Comparison of ENCODE assay signal across 20 cellular contexts in genomic region chr2:231696004-231696367, GRCh38. TPM values are rescaled to one million over a fixed set of nuclear protein-coding genes. Genes with fewer than 3 reads are reported as not detected.
DNase-seq lines count a peak whose midpoint lies in the region; ATAC-seq, FAIRE-seq and TF ChIP-seq lines count a peak whose summit lies in the region.
"Had no signal": no experiment of that assay in that cellular context is flagged by ENCODE, and none has a peak within 500 bp of the region (broad histone marks: within the 10 kb centered on the region; RNA-seq: fewer than 3 reads in every experiment).

No MANE protein-coding gene starts in this region.

- no peak overlapping the region for H3K9ac ChIP-seq in kidney (ENCODE audit: low read length in 2 of 2)

- TF ChIP-seq CTCF in AG09319 (IDR thresholded peaks at IDR 0.05; ENCODE audit: low read depth, low read length) (no peak), RWPE1 (conservative IDR thresholded peaks at IDR 0.05; ENCODE audit: low read depth) (no peak), sigmoid colon (IDR thresholded peaks at IDR 0.05) (no peak), kidney (IDR thresholded peaks at IDR 0.05; ENCODE audit: borderline replicate concordance, extremely low read depth, insufficient read depth) (no peak)

- no peaks in the 10 kb centered on the region for H3K9me3 Mint-ChIP-seq in activated CD8-positive, alpha-beta memory T cell treated with anti-CD3 and anti-CD28 coated beads, Interleukin-2, amount 10 ng/mL, durations not matched to agents 7 days and 5 days (ENCODE audit: low read depth)
- H3K9me3 Mint-ChIP-seq: activated T-cell treated with anti-CD3 and anti-CD28 coated beads, Interleukin-2, amount 50 U/mL, for 24 hours; endodermal cell had no signal

- ATAC-seq in activated CD8-positive, alpha-beta memory T cell treated with anti-CD3 and anti-CD28 coated beads, Interleukin-2, amount 10 ng/mL, durations not matched to agents 7 days and 5 days = no peak
- no peak for ATAC-seq in HG03095 (IDR thresholded peaks at IDR 0.05; ENCODE audit: unreplicated experiment)

- H3K27ac Mint-ChIP-seq in activated CD8-positive, alpha-beta memory T cell treated with anti-CD3 and anti-CD28 coated beads, Interleukin-2, amount 10 ng/mL, durations not matched to agents 7 days and 5 days = no peak overlapping the region
- H3K27ac Mint-ChIP-seq: activated naive CD8-positive, alpha-beta T cell; activated T-cell treated with anti-CD3 and anti-CD28 coated beads, Interleukin-2, amount 50 U/mL, for 24 hours; endodermal cell had no signal

- no peak overlapping the region for H3K4me3 Mint-ChIP-seq in activated CD8-positive, alpha-beta memory T cell treated with anti-CD3 and anti-CD28 coated beads, Interleukin-2, amount 10 ng/mL, durations not matched to agents 7 days and 5 days
- H3K4me3 Mint-ChIP-seq: activated naive CD8-positive, alpha-beta T cell; activated T-cell treated with anti-CD3 and anti-CD28 coated beads, Interleukin-2, amount 50 U/mL, for 24 hours; endodermal cell had no signal

- H3K9me3 ChIP-seq in sigmoid colon = no peaks in the 10 kb centered on the region
- H3K9me3 ChIP-seq in kidney (ENCODE audit: control insufficient read depth in 1 of 2, low read length in 2 of 2) = no peaks in the 10 kb centered on the region
- H3K9me3 ChIP-seq: BLaER1, pancreas had no signal

- WGBS in sigmoid colon, 2 donors = 87 to 91% methylated on average over 2 of the region's 2 CpGs

- no peak for FAIRE-seq in kidney (lab: Jason Lieb, UNC)
- FAIRE-seq: pancreas had no signal

- no peaks in the 10 kb centered on the region for H3K4me1 Mint-ChIP-seq in activated CD8-positive, alpha-beta memory T cell treated with anti-CD3 and anti-CD28 coated beads, Interleukin-2, amount 10 ng/mL, durations not matched to agents 7 days and 5 days
- H3K4me1 Mint-ChIP-seq: endodermal cell had no signal

- H3K27ac ChIP-seq in RWPE1 (peak overlapping the region; percentile 86), sigmoid colon (peak overlapping the region in 2 of 4 donors; percentile 45 to 62), kidney (ENCODE audit: low read depth in 2 of 2, low read length in 2 of 2) (no peak overlapping the region)
- H3K27ac ChIP-seq: BLaER1, cardiac muscle cell, pancreas had no signal

- H3K4me3 ChIP-seq in sigmoid colon (no peak overlapping the region), kidney (ENCODE audit: low read length in 2 of 2) (no peak overlapping the region)
- H3K4me3 ChIP-seq: BLaER1, cardiac muscle cell, pancreas had no signal

- POLR2A ChIA-PET in RWPE1 (lab: Yijun Ruan, JAX; ENCODE audit: low non-redundant PET) = no interaction called here

- TF ChIP-seq POLR2A in sigmoid colon (IDR thresholded peaks at IDR 0.05) = no peak

- H3K4me1 ChIP-seq in sigmoid colon (peaks cover 0 to 14% (median 6%) of the 10 kb centered on the region in 4 donors), kidney (ENCODE audit: control insufficient read depth in 1 of 2, insufficient read depth in 1 of 2, low read depth in 1 of 2, low read length in 2 of 2) (no peaks in the 10 kb centered on the region)
- H3K4me1 ChIP-seq: pancreas had no signal

- intact Hi-C loops in sigmoid colon (cut with DNase I) = no loop called here
- intact Hi-C loops in kidney (cut with DNase I) = no loop called here

- no peaks in the 10 kb centered on the region for H3K27me3 Mint-ChIP-seq in activated CD8-positive, alpha-beta memory T cell treated with anti-CD3 and anti-CD28 coated beads, Interleukin-2, amount 10 ng/mL, durations not matched to agents 7 days and 5 days
- H3K27me3 Mint-ChIP-seq: activated naive CD8-positive, alpha-beta T cell; activated T-cell treated with anti-CD3 and anti-CD28 coated beads, Interleukin-2, amount 50 U/mL, for 24 hours had no signal

- TF ChIP-seq EP300 in sigmoid colon (IDR thresholded peaks at IDR 0.05) = no peak

- H3K36me3 ChIP-seq in sigmoid colon = no peaks in the 10 kb centered on the region
- H3K36me3 ChIP-seq in kidney (ENCODE audit: control insufficient read depth in 1 of 2, insufficient read depth in 2 of 2, low read length in 2 of 2) = no peaks in the 10 kb centered on the region
- H3K36me3 ChIP-seq: BLaER1, cardiac muscle cell, pancreas had no signal

- no peaks in the 10 kb centered on the region for H3K36me3 Mint-ChIP-seq in activated CD8-positive, alpha-beta memory T cell treated with anti-CD3 and anti-CD28 coated beads, Interleukin-2, amount 10 ng/mL, durations not matched to agents 7 days and 5 days
- H3K36me3 Mint-ChIP-seq: activated naive CD8-positive, alpha-beta T cell had no signal

- peak; percentile 79 for DNase-seq in AG09319 (ENCODE audit: extremely low read depth, low read depth)
- DNase-seq in RWPE1 (ENCODE audit: low spot score) = no peak
- DNase-seq in fibroblast of the conjunctiva (ENCODE audit: low read depth) = peak; percentile 88
- DNase-seq in sigmoid colon = peak; percentile 88
- no peak for DNase-seq in kidney
- DNase-seq in activated CD8-positive, alpha-beta memory T cell treated with anti-CD3 and anti-CD28 coated beads, Interleukin-2, amount 10 ng/mL, durations not matched to agents 7 days and 5 days = no peak
- no peak for DNase-seq in NCI-H146 treated with DMSO at 0.1 percent for 48 hours (lab: John Stamatoyannopoulos, UW; ENCODE audit: unreplicated experiment)
- DNase-seq: activated CD4-positive, alpha-beta T cell treated with anti-CD3 and anti-CD28 coated beads, Interleukin-2, amount 50 U/mL, for 1 hour; activated T-cell treated with anti-CD3 and anti-CD28 coated beads, Interleukin-2, amount 50 U/mL, for 24 hours; DMS153; Kasumi-1; NCI-H1436; pancreas; stimulated activated CD4-positive, alpha-beta T cell treated with anti-CD3 and anti-CD28 coated beads, Interleukin-15, amount 100 ng/mL, for 24 hours; substantia nigra had no signal

- H3K27me3 ChIP-seq in sigmoid colon = no peaks in the 10 kb centered on the region
- H3K27me3 ChIP-seq: BLaER1, cardiac muscle cell, pancreas had no signal

- CTCF ChIA-PET in RWPE1 (lab: Yijun Ruan, JAX) = interaction anchor here (0.8 kb wide), 1 partner anchor 19 kb away, joined by 3 read pairs; no protein-coding TSS in a partner anchor
- CTCF ChIA-PET in activated CD8-positive, alpha-beta memory T cell treated with anti-CD3 and anti-CD28 coated beads, Interleukin-2, amount 10 ng/mL, durations not matched to agents 7 days and 5 days (lab: Charles Lee) = interaction anchor here (3.9 to 16.8 kb wide), 2 partner anchors 18 to 20 kb away, joined by 23 to 202 read pairs; no protein-coding TSS in a partner anchor

RNA-seq across cellular contexts. Expression of gene PTMA, which starts 12.3 kb away (rescaled TPM):
- total RNA-seq in sigmoid colon (1,000 to 10,000 TPM in 2 of 4 donors, 100 to 1,000 TPM in 2; 807 to 1,142 (median 1,007) TPM), kidney (1,173 TPM)
- polyA plus RNA-seq in sigmoid colon (1,000 to 10,000 TPM; 1,787 to 2,683 (median 1,800) TPM), kidney (ENCODE audit: insufficient read depth, low read depth, low replicate concordance) (825 TPM)
- 1,000 to 10,000 TPM; 1,489 to 1,775 TPM for total RNA-seq in activated CD8-positive, alpha-beta memory T cell treated with anti-CD3 and anti-CD28 coated beads, Interleukin-2, amount 10 ng/mL, durations not matched to agents 7 days and 5 days

Comparison
In these comparisons a context has a peak if more than half of its experiments do, and no peak if none do; other contexts are left out.
1. DNase-seq: peak in AG09319 (single experiment), fibroblast of the conjunctiva (single experiment) and sigmoid colon (single experiment); none in RWPE1 (single experiment), kidney (single experiment), activated CD8-positive, alpha-beta memory T cell treated with anti-CD3 and anti-CD28 coated beads, Interleukin-2, amount 10 ng/mL, durations not matched to agents 7 days and 5 days (single experiment) and NCI-H146 treated with DMSO at 0.1 percent for 48 hours (single experiment).